In the genomic region with DNA sequence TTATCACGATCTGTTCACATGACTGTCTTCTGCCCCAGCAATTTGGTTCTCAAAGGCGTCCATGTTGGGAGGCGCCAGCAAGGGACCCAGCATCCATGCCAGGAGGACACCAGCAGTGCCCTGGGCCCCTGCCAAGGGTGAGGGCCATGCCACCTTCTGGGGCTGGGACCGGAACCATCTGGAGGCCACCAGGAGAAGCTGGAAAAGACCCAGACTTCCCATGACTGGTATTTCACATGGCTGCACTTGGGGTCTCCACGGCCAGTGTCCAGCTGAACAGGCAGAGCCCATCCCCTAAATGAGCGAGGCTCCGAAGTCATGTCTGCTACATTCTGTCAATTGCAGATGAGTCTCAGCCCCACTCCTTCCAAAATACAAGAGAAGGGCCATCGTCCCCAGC, we compare ENCODE assay signal across 1 cellular context.
TF ChIP-seq lines count a peak whose summit lies in the region.

No MANE protein-coding gene starts in this region.

TF ChIP-seq in H1, 55 proteins besides CTCF, POLR2A, EP300 and RAD21 (continued from another document):
- no peak for TF ChIP-seq BACH1 (IDR thresholded peaks at IDR 0.05; ENCODE audit: low read length)
- no peak for TF ChIP-seq USF2 (IDR thresholded peaks at IDR 0.05; ENCODE audit: low read length)
- TF ChIP-seq SRF (IDR thresholded peaks at IDR 0.05; ENCODE audit: low read depth, low read length) = no peak
- no peak for TF ChIP-seq ATF3 (IDR thresholded peaks at IDR 0.05; ENCODE audit: insufficient read depth, low read depth, low read length)
- no peak for TF ChIP-seq POU5F1 (IDR thresholded peaks at IDR 0.05; ENCODE audit: low read depth, low read length)
TF ChIP-seq in H1: peak in this region for 0.
